ENCODE assay signal across 14 cellular contexts in genomic region chr12:92942905-92943304, GRCh38. TPM values are rescaled to one million over a fixed set of nuclear protein-coding genes. Genes with fewer than 3 reads are reported as not detected.
DNase-seq lines count a peak whose midpoint lies in the region; TF ChIP-seq lines count a peak whose summit lies in the region.
"Had no signal": no experiment of that assay in that cellular context is flagged by ENCODE, and none has a peak within 500 bp of the region (broad histone marks: within the 10 kb centered on the region; RNA-seq: fewer than 3 reads in every experiment).

No MANE protein-coding gene starts in this region.

- no peak for TF ChIP-seq CTCF in fibroblast of pulmonary artery (IDR thresholded peaks at IDR 0.05; ENCODE audit: low read length, missing control alignments)

- no peak overlapping the region for H3K27ac ChIP-seq in SJCRH30

- no peak overlapping the region for H3K4me3 ChIP-seq in SJCRH30
- H3K4me3 ChIP-seq in fibroblast of pulmonary artery (replicated peaks; ENCODE audit: low read depth, low read length), result no peak overlapping the region
- H3K4me3 ChIP-seq in skeletal muscle cell (ENCODE audit: low read depth, low read length), result no peak overlapping the region

- no peaks in the 10 kb centered on the region for H3K36me3 ChIP-seq in SJCRH30

- peaks cover 17% of the 10 kb centered on the region for H3K4me1 ChIP-seq in SJCRH30

- no peaks in the 10 kb centered on the region for H3K9me3 ChIP-seq in SJCRH30 (replicated peaks)

- DNase-seq in Daoy (ENCODE audit: low read depth) (peak; percentile 48), SJCRH30 (peak; percentile 58 to 81), fibroblast of pulmonary artery (ENCODE audit: low read depth) (peak; percentile 88), skeletal muscle cell (ENCODE audit: low read depth) (peak; percentile 72), NCI-H69 (lab: John Stamatoyannopoulos, UW) (no peak), NCI-H187 (lab: John Stamatoyannopoulos, UW) (no peak), OCI-M1 (lab: John Stamatoyannopoulos, UW) (no peak), midbrain (lab: John Stamatoyannopoulos, UW) (no peak)
- DNase-seq: activated CD4-positive, CD25-positive, alpha-beta regulatory T cell; activated T-cell treated with anti-CD3 and anti-CD28 coated beads, Interleukin-2, amount 50 U/mL, for 24 hours; anterior cingulate cortex; NCI-H524 treated with DMSO at 0.1 percent for 48 hours; stimulated activated CD4-positive, alpha-beta T cell treated with anti-CD3 and anti-CD28 coated beads, Interleukin-4, amount 100 ng/mL, for 24 hours; stimulated activated naive CD8-positive, alpha-beta T cell treated with anti-CD3 and anti-CD28 coated beads, Interleukin-15, amount 100 ng/mL, for 72 hours had no signal

- no peaks in the 10 kb centered on the region for H3K27me3 ChIP-seq in SJCRH30

RNA-seq across cellular contexts. Expression of gene EEA1, which starts 13.8 kb away (rescaled TPM):
- total RNA-seq in Daoy (2014; rRNA removed; shearing (Covaris generic)), result 10.6 and 20.4 TPM in 2 replicates
- 8.2 and 13.6 TPM in 2 replicates for total RNA-seq in SJCRH30 (2014; rRNA removed; shearing (Covaris generic))

Comparison
In these comparisons a context has a peak if more than half of its experiments do, and no peak if none do; other contexts are left out.
1. DNase-seq: peak in Daoy (single experiment), SJCRH30 (2 of 2), fibroblast of pulmonary artery (single experiment) and skeletal muscle cell (single experiment); none in NCI-H69 (single experiment), NCI-H187 (0 of 2), OCI-M1 (single experiment) and midbrain (single experiment).